12 cellular contexts compared by ENCODE assay signal in the genomic region with DNA sequence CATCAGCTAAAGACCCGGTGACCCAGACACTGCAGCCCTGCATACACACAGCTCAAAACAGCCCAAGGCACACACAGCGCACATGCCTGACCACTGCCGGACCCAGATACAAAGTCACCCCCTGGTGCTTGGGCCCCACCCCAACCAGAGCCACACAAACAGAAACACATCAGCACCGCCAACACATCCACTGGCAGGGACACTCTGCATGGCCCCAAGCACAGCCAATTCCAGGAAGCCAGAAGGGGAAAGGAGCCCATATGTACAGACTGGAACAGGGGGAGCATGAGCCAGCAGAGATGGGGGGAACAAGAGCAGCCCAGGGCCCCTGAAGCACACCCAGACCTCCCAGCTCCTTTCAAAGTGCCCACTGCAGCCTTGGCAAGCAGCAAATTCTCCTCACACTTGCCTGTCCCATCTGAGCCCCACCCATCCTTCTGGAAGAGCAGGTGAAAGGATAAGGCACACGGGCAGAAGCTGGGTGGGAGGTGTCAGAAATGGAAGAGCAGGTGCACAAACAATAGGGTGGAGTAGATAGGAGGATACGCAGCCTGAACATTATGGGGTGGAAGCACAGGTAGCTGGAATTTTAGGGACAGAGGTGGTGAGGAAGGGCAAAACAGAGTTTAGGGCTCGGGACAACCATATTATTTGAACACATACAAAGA.
DNase-seq lines count a peak whose midpoint lies in the region; ATAC-seq and TF ChIP-seq lines count a peak whose summit lies in the region.
"Had no signal": no experiment of that assay in that cellular context is flagged by ENCODE, and none has a peak within 500 bp of the region (broad histone marks: within the 10 kb centered on the region; RNA-seq: fewer than 3 reads in every experiment).

No MANE protein-coding gene starts in this region.

- no peak overlapping the region for H3K23ac ChIP-seq in mesendoderm (ENCODE audit: low read length)

- H3K4me1 ChIP-seq in adipocyte (ENCODE audit: control insufficient read depth, insufficient read depth, low read length) (peaks cover 85% of the 10 kb centered on the region), suprapubic skin (peaks cover 97% of the 10 kb centered on the region), mesendoderm (ENCODE audit: control insufficient read depth, low read depth, low read length) (peaks cover 11% of the 10 kb centered on the region)

- TF ChIP-seq POLR2A in suprapubic skin (IDR thresholded peaks at IDR 0.05), result no peak

- H3K27me3 ChIP-seq in adipocyte (replicated peaks; ENCODE audit: control insufficient read depth, insufficient read depth, low read length), result no peaks in the 10 kb centered on the region
- no peaks in the 10 kb centered on the region for H3K27me3 ChIP-seq in layer of hippocampus (ENCODE audit: control insufficient read depth, insufficient read depth, low read length)
- no peaks in the 10 kb centered on the region for H3K27me3 ChIP-seq in suprapubic skin
- no peaks in the 10 kb centered on the region for H3K27me3 ChIP-seq in mesendoderm (ENCODE audit: insufficient read depth, low read length, poor library complexity)

- H3K9ac ChIP-seq in adipocyte (ENCODE audit: low read length), result peak overlapping the region; percentile 76
- H3K9ac ChIP-seq in mesendoderm (ENCODE audit: low read length), result no peak overlapping the region

- DNase-seq in NCI-H1417 treated with DMSO at 0.1 percent for 48 hours (lab: John Stamatoyannopoulos, UW) (peak; percentile 6), adipocyte (ENCODE audit: low read depth) (peak; percentile 45), suprapubic skin (ENCODE audit: low spot score in 2 of 2) (no peak), NCI-H446 treated with DMSO at 0.1 percent for 48 hours (lab: John Stamatoyannopoulos, UW) (no peak), mesendoderm (no peak)
- no peak for DNase-seq in activated T-cell treated with anti-CD3 and anti-CD28 coated beads, Interleukin-2, amount 50 U/mL, for 48 hours
- DNase-seq: activated effector memory CD4-positive, alpha-beta T cell treated with Interleukin-2 at 50 U/mL for 16 hours; GF-D8; naive B cell; T-helper 9 cell had no signal

- TF ChIP-seq EP300 in suprapubic skin (IDR thresholded peaks at IDR 0.05), result no peak

- H3K27ac ChIP-seq in layer of hippocampus (ENCODE audit: low read depth, low read length) (peak overlapping the region; percentile 56), suprapubic skin (peak overlapping the region; percentile 80), mesendoderm (ENCODE audit: low read depth, low read length) (no peak overlapping the region)

- no peaks in the 10 kb centered on the region for H3K79me1 ChIP-seq in mesendoderm (ENCODE audit: low read length)

- no peak overlapping the region for H4K8ac ChIP-seq in mesendoderm (ENCODE audit: low read depth, low read length)

- H3K4ac ChIP-seq in mesendoderm (ENCODE audit: low read depth, low read length), result no peak overlapping the region

- peak overlapping the region; percentile 21 for H3K4me3 ChIP-seq in adipocyte (ENCODE audit: low read length)
- peak overlapping the region; percentile 7 for H3K4me3 ChIP-seq in suprapubic skin
- H3K4me3 ChIP-seq in mesendoderm (ENCODE audit: low read length), result no peak overlapping the region

- H3K56ac ChIP-seq in mesendoderm (ENCODE audit: low read length), result no peak overlapping the region

- H3K18ac ChIP-seq in mesendoderm (ENCODE audit: low read length), result no peak overlapping the region

- H2AK5ac ChIP-seq in mesendoderm (ENCODE audit: low read length), result no peak overlapping the region

- no peak overlapping the region for H2BK5ac ChIP-seq in mesendoderm (ENCODE audit: low read length)

- no peak overlapping the region for H3K4me2 ChIP-seq in mesendoderm (ENCODE audit: low read length)

- peaks cover 14% of the 10 kb centered on the region for H3K36me3 ChIP-seq in adipocyte (ENCODE audit: control insufficient read depth, insufficient read depth, low read length, severe bottlenecking)
- H3K36me3 ChIP-seq in suprapubic skin, result no peaks in the 10 kb centered on the region
- no peaks in the 10 kb centered on the region for H3K36me3 ChIP-seq in mesendoderm (ENCODE audit: control insufficient read depth, insufficient read depth, low read length)

- no peaks in the 10 kb centered on the region for H3K79me2 ChIP-seq in mesendoderm (ENCODE audit: control insufficient read depth, insufficient read depth, low read length)

- ATAC-seq in HG03139 (IDR thresholded peaks at IDR 0.05; ENCODE audit: unreplicated experiment), result no peak

- no peak overlapping the region for H2BK15ac ChIP-seq in mesendoderm (replicated peaks; ENCODE audit: low read depth)

- H4K5ac ChIP-seq in mesendoderm (ENCODE audit: low read length), result no peak overlapping the region

- 46% methylated on average over 7 of the region's 7 CpGs for WGBS in suprapubic skin
- no CpG with 5 or more reads among the region's 7 CpGs for WGBS in mesendoderm (ENCODE audit: extremely low coverage, insufficient coverage, low lambda C conversion rate)

- TF ChIP-seq CTCF in suprapubic skin (IDR thresholded peaks at IDR 0.05), result no peak

- H2BK120ac ChIP-seq in mesendoderm (ENCODE audit: low read depth, low read length), result no peak overlapping the region

- H3K9me3 ChIP-seq in adipocyte (ENCODE audit: control insufficient read depth, low read length) (no peaks in the 10 kb centered on the region), suprapubic skin (no peaks in the 10 kb centered on the region)

Comparison
In these comparisons a context has a peak if more than half of its experiments do, and no peak if none do; other contexts are left out.
1. DNase-seq: peak in NCI-H1417 treated with DMSO at 0.1 percent for 48 hours (single experiment) and adipocyte (single experiment); none in suprapubic skin (0 of 2), NCI-H446 treated with DMSO at 0.1 percent for 48 hours (single experiment), activated T-cell treated with anti-CD3 and anti-CD28 coated beads, Interleukin-2, amount 50 U/mL, for 48 hours (0 of 2) and mesendoderm (single experiment).